Comparison of ENCODE assay signal across 1 cellular context in the genomic region with DNA sequence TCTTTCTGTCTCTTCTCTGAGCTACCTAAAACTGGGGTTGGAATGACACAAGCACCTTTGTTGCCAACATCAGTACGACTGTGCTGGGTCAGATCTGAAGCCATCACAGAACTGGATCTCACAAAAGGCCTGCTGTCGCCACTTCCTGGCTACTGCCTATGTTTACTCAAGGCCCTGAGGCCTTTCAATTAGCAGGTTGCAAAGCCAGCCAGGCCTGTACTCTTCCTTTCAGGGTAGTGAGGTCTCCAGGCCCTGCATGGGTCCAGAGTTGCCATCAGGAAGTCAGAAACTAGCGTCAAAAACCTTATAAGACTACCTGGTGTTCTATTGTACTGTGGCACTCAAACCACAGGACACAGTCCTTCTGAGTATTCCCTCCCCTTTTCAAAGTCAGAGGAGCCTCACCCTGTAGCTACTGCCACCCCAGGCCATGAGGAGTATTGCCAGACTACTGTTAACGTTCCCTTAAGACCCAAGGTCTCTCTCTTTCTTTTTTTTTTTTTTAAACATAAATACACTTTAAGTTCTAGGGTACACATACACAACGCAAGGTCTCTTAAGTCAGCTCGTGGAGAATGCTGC.
TF ChIP-seq lines count a peak whose summit lies in the region.

No MANE protein-coding gene starts in this region.

TF ChIP-seq in GM23338, 12 proteins besides CTCF, POLR2A, EP300 and RAD21 (continued from another document):
- TF ChIP-seq, protein P1, sequence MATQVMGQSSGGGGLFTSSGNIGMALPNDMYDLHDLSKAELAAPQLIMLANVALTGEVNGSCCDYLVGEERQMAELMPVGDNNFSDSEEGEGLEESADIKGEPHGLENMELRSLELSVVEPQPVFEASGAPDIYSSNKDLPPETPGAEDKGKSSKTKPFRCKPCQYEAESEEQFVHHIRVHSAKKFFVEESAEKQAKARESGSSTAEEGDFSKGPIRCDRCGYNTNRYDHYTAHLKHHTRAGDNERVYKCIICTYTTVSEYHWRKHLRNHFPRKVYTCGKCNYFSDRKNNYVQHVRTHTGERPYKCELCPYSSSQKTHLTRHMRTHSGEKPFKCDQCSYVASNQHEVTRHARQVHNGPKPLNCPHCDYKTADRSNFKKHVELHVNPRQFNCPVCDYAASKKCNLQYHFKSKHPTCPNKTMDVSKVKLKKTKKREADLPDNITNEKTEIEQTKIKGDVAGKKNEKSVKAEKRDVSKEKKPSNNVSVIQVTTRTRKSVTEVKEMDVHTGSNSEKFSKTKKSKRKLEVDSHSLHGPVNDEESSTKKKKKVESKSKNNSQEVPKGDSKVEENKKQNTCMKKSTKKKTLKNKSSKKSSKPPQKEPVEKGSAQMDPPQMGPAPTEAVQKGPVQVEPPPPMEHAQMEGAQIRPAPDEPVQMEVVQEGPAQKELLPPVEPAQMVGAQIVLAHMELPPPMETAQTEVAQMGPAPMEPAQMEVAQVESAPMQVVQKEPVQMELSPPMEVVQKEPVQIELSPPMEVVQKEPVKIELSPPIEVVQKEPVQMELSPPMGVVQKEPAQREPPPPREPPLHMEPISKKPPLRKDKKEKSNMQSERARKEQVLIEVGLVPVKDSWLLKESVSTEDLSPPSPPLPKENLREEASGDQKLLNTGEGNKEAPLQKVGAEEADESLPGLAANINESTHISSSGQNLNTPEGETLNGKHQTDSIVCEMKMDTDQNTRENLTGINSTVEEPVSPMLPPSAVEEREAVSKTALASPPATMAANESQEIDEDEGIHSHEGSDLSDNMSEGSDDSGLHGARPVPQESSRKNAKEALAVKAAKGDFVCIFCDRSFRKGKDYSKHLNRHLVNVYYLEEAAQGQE (IDR thresholded peaks at IDR 0.05; ENCODE audit: unreplicated experiment): no peak
- TF ChIP-seq POLR2AphosphoS5 (IDR thresholded peaks at IDR 0.05; ENCODE audit: low read depth): no peak
